In the genomic region with DNA sequence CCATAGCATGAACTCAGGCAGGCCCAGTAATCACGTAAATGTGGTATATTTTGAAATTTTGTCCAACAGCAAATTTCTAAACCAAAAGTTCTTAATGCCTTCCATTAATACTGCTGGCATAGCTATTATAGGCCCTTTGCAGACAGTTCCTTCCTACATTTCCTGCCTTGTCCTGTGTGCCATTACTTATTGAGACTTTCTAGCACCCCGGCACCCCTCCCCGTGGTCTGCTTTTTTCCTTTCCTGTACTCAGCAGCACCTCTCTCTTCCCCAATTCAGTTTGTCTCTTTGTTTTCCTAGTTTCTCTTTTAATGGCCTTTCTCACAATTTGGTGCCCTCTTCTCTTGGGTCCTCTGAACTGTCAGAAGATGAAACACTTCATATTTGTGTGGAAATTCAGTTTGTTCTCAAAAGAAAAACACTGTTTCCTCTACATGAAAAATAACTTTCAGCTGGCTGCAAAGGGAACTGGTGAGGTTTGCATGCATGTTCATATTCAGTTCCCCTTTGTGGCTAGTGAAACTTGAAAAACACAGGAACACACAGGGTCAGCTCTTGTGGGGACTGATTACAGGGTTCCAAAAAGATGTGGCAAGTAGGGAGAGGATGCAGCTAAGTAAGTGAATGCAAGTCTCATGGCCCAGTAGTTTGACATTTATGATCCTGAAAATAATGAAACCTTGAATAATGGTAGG, we compare ENCODE assay signal across 10 cellular contexts. TPM values are rescaled to one million over a fixed set of nuclear protein-coding genes. Genes with fewer than 3 reads are reported as not detected.
DNase-seq lines count a peak whose midpoint lies in the region; ATAC-seq, FAIRE-seq and TF ChIP-seq lines count a peak whose summit lies in the region.
"Had no signal": no experiment of that assay in that cellular context is flagged by ENCODE, and none has a peak within 500 bp of the region (broad histone marks: within the 10 kb centered on the region; RNA-seq: fewer than 3 reads in every experiment).

No MANE protein-coding gene starts in this region.

- no peaks in the 10 kb centered on the region for H3K79me2 ChIP-seq in endothelial cell of umbilical vein (ENCODE audit: control insufficient read depth, insufficient read depth, low read length)

- H3K9ac ChIP-seq in endothelial cell of umbilical vein (replicated peaks; ENCODE audit: extremely low read depth, insufficient read depth, low read length): no peak overlapping the region

- no peak overlapping the region for H3K27ac ChIP-seq in endothelial cell of umbilical vein (ENCODE audit: insufficient read depth, low read depth, low read length)

- H3K4me1 ChIP-seq in endothelial cell of umbilical vein (ENCODE audit: control insufficient read depth, extremely low read depth, insufficient read depth, low read length): no peaks in the 10 kb centered on the region

- peak; percentile 85 for ATAC-seq in GM21360 (IDR thresholded peaks at IDR 0.05; ENCODE audit: unreplicated experiment)
- peak; percentile 83 for ATAC-seq in HG03571 (IDR thresholded peaks at IDR 0.05; ENCODE audit: unreplicated experiment)
- no peak for ATAC-seq in HG03457 (IDR thresholded peaks at IDR 0.05; ENCODE audit: unreplicated experiment)

- H3K9me1 ChIP-seq in endothelial cell of umbilical vein (replicated peaks; ENCODE audit: control insufficient read depth, extremely low read depth, insufficient read depth, low read length): no peaks in the 10 kb centered on the region

- POLR2A ChIA-PET in GM10248 (lab: Yijun Ruan, JAX) (no interaction called here), endothelial cell of umbilical vein (lab: Charles Lee) (no interaction called here)

- CTCF ChIA-PET in GM10248 (lab: Yijun Ruan, JAX): interaction anchor here (1.6 to 1.7 kb wide), 2 partner anchors 9 to 11 kb away, joined by 4 to 5 read pairs; no protein-coding TSS in a partner anchor
- CTCF ChIA-PET in endothelial cell of umbilical vein (lab: Charles Lee): interaction anchor here (1.5 kb wide), 1 partner anchor 39 kb away, joined by 3 read pairs; no protein-coding TSS in a partner anchor

- H3K27me3 ChIP-seq in endothelial cell of umbilical vein (ENCODE audit: control insufficient read depth in 2 of 2, insufficient read depth in 2 of 2, low read length in 2 of 2): no peaks in the 10 kb centered on the region

- no peaks in the 10 kb centered on the region for H4K20me1 ChIP-seq in endothelial cell of umbilical vein (replicated peaks; ENCODE audit: control insufficient read depth, extremely low read depth, insufficient read depth, low read length)

- no TSS peak for BruUV-seq in endothelial cell of umbilical vein (replicated peaks; lab: Mats Ljungman, UMichigan)

- H3K4me2 ChIP-seq in endothelial cell of umbilical vein (ENCODE audit: insufficient read depth, low read length): no peak overlapping the region

- intact Hi-C loops in endothelial cell of umbilical vein (cut with micrococcal nuclease): no loop called here

- dilution Hi-C loops in endothelial cell of umbilical vein (cut with MboI; ENCODE audit: extremely low pct_ligation_motif_present, low sequenced_read_pairs): no loop called here

- no peak for TF ChIP-seq CTCF in GM10248 (IDR thresholded peaks at IDR 0.05; ENCODE audit: control extremely low read depth, extremely low read depth, low read depth, missing control alignments)
- TF ChIP-seq CTCF in endothelial cell of umbilical vein (IDR thresholded peaks at IDR 0.05; ENCODE audit: extremely low read depth in 1 of 2, insufficient read depth in 1 of 2, low read depth in 1 of 2, low read length in 2 of 2): no peak

- H2AFZ ChIP-seq in endothelial cell of umbilical vein (ENCODE audit: low read depth, low read length): no peak overlapping the region

- DNase-seq in GM10248 (ENCODE audit: extremely low spot score) (peak; percentile 23), endothelial cell of umbilical vein (ENCODE audit: low read depth, low spot score) (peak; percentile 17), HTR-8/SVneo (ENCODE audit: insufficient read length, low spot score) (no peak), HuH-7 (ENCODE audit: low spot score) (no peak), NCI-H2227 treated with DMSO at 0.1 percent for 48 hours (lab: John Stamatoyannopoulos, UW) (no peak)

- no peak for FAIRE-seq in endothelial cell of umbilical vein (lab: Jason Lieb, UNC)
- FAIRE-seq in HTR-8/SVneo (lab: Jason Lieb, UNC): no peak
- FAIRE-seq: endometrium had no signal

- no peaks in the 10 kb centered on the region for H3K36me3 ChIP-seq in endothelial cell of umbilical vein (ENCODE audit: control insufficient read depth in 2 of 2, extremely low read depth in 1 of 2, insufficient read depth in 2 of 2, low read length in 2 of 2)

- H3K9me3 ChIP-seq in endothelial cell of umbilical vein (replicated peaks; ENCODE audit: control insufficient read depth, insufficient read depth, low read length): no peaks in the 10 kb centered on the region

- H3K4me3 ChIP-seq in endothelial cell of umbilical vein (replicated peaks in 1 of 3; ENCODE audit: insufficient read depth in 1 of 3, low read depth in 1 of 3, low read length in 3 of 3): no peak overlapping the region

- TF ChIP-seq POLR2A in endothelial cell of umbilical vein (IDR thresholded peaks at IDR 0.05; ENCODE audit: low read depth, low read length): no peak

TF ChIP-seq in endothelial cell of umbilical vein, 7 proteins besides CTCF, POLR2A, EP300 and RAD21:
- no peak for TF ChIP-seq POLR2AphosphoS5 (IDR thresholded peaks at IDR 0.05; ENCODE audit: insufficient read depth, low read depth, low read length)
- TF ChIP-seq JUN (IDR thresholded peaks at IDR 0.05; ENCODE audit: borderline replicate concordance, insufficient read depth, insufficient read length, low read depth): no peak
- TF ChIP-seq, protein P1, sequence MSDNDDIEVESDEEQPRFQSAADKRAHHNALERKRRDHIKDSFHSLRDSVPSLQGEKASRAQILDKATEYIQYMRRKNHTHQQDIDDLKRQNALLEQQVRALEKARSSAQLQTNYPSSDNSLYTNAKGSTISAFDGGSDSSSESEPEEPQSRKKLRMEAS (IDR thresholded peaks at IDR 0.05; ENCODE audit: insufficient read depth, insufficient read length): no peak
- TF ChIP-seq GATA2 (IDR thresholded peaks at IDR 0.05; ENCODE audit: insufficient read depth, insufficient read length, low read depth, low read length): no peak
- no peak for TF ChIP-seq MYC (IDR thresholded peaks at IDR 0.05; ENCODE audit: low read depth, low read length)
- TF ChIP-seq FOS (IDR thresholded peaks at IDR 0.05; ENCODE audit: borderline replicate concordance, insufficient read depth, low read length): no peak
- TF ChIP-seq EZH2 (IDR thresholded peaks at IDR 0.05; ENCODE audit: borderline replicate concordance, low read depth, low read length, severe bottlenecking): no peak

RNA-seq across cellular contexts. Expression of gene GPR34, which starts 17.1 kb away (rescaled TPM):
- total RNA-seq in endothelial cell of umbilical vein: not detected in 2 replicates
- polyA plus RNA-seq in endothelial cell of umbilical vein: not detected in 2 replicates
- not detected in 2 replicates for polyA plus RNA-seq in endothelial cell of umbilical vein (2011; cell fraction: cytosol; rRNA removed)
- polyA plus RNA-seq in endothelial cell of umbilical vein (2011; cell fraction: nucleus; rRNA removed): not detected in 2 replicates
- polyA plus RNA-seq in endothelial cell of umbilical vein (2012): not detected in 2 replicates
- polyA minus RNA-seq in endothelial cell of umbilical vein: not detected in 2 replicates
- polyA minus RNA-seq in endothelial cell of umbilical vein (2011; cell fraction: cytosol; rRNA and poly(A)+ RNA removed): not detected
- polyA minus RNA-seq in endothelial cell of umbilical vein (2011; cell fraction: nucleus; rRNA and poly(A)+ RNA removed): not detected in 2 replicates
- total RNA-seq: T-helper 2 cell treated with Interferon-gamma antibody and Interleukin-4, amounts not matched to agents 100 ng/mL and 5 ng/mL, for 36 hours had no signal

RNA-seq across cellular contexts. Expression of gene GPR82, which starts 18.2 kb away (rescaled TPM):
- total RNA-seq in endothelial cell of umbilical vein: not detected in 2 replicates
- not detected in 2 replicates for polyA plus RNA-seq in endothelial cell of umbilical vein
- not detected in 2 replicates for polyA plus RNA-seq in endothelial cell of umbilical vein (2011; cell fraction: cytosol; rRNA removed)
- not detected in 2 replicates for polyA plus RNA-seq in endothelial cell of umbilical vein (2011; cell fraction: nucleus; rRNA removed)
- polyA plus RNA-seq in endothelial cell of umbilical vein (2012): not detected in 2 replicates
- polyA minus RNA-seq in endothelial cell of umbilical vein: not detected in 2 replicates
- not detected for polyA minus RNA-seq in endothelial cell of umbilical vein (2011; cell fraction: cytosol; rRNA and poly(A)+ RNA removed)
- not detected in 2 replicates for polyA minus RNA-seq in endothelial cell of umbilical vein (2011; cell fraction: nucleus; rRNA and poly(A)+ RNA removed)

Comparison
In these comparisons a context has a peak if more than half of its experiments do, and no peak if none do; other contexts are left out.
1. DNase-seq: peak in GM10248 (single experiment) and endothelial cell of umbilical vein (single experiment); none in HTR-8/SVneo (single experiment), HuH-7 (single experiment) and NCI-H2227 treated with DMSO at 0.1 percent for 48 hours (single experiment).